Comparison of ENCODE assay signal across 30 cellular contexts in genomic region chr20:19745106-19745505, GRCh38. TPM values are rescaled to one million over a fixed set of nuclear protein-coding genes. Genes with fewer than 3 reads are reported as not detected.
"Had no signal": no experiment of that assay in that cellular context is flagged by ENCODE, and none has a peak within 500 bp of the region (broad histone marks: within the 10 kb centered on the region; RNA-seq: fewer than 3 reads in every experiment).

No MANE protein-coding gene starts in this region.

- ATAC-seq: naive thymus-derived CD8-positive, alpha-beta T cell; natural killer cell treated with Interleukin-12 subunit alpha and Interleukin-12 subunit beta and Interleukin-15 and Interleukin-18, amount 100 ng/mL, for 72 hours; psoas muscle; right cardiac atrium; right lobe of liver; stimulated activated effector memory CD8-positive, alpha-beta T cell treated with anti-CD3 and anti-CD28 coated beads, Interleukin-12 subunit alpha, Interleukin-12 subunit beta, amount 100 ng/mL, for 72 hours; stimulated activated naive B cell treated with anti-CD40 and anti-IgM and Interleukin-4, amounts not matched to agents 10 μg/mL and 1 μg/mL and 100 μg/mL, for 72 hours had no signal

- H3K9me3 ChIP-seq: neutrophil, ovary, psoas muscle, right lobe of liver, thoracic aorta, thyroid gland, vagina had no signal

- H3K4me3 ChIP-seq: ovary, psoas muscle, right lobe of liver, sigmoid colon, stomach, thoracic aorta, thyroid gland, tibial nerve, upper lobe of left lung, vagina had no signal

- H3K4me3 Mint-ChIP-seq: naive thymus-derived CD8-positive, alpha-beta T cell; natural killer cell treated with Interleukin-12 subunit alpha and Interleukin-12 subunit beta and Interleukin-15 and Interleukin-18, amount 100 ng/mL, for 72 hours; nephron progenitor cell; neural crest cell; stimulated activated effector memory CD8-positive, alpha-beta T cell treated with anti-CD3 and anti-CD28 coated beads, Interleukin-12 subunit alpha, Interleukin-12 subunit beta, amount 100 ng/mL, for 72 hours; stimulated activated naive B cell treated with anti-CD40 and anti-IgM and Interleukin-4, amounts not matched to agents 10 μg/mL and 1 μg/mL and 100 μg/mL, for 72 hours; stimulated activated naive CD8-positive, alpha-beta T cell treated with anti-CD3 and anti-CD28 coated beads, Interleukin-15, Interleukin-2, amounts not matched to agents 100 ng/mL and 50 ng/mL, for 24 hours had no signal

- H3K4me1 ChIP-seq: parathyroid adenoma, right lobe of liver, sigmoid colon, tibial nerve had no signal

- H3K27me3 ChIP-seq: neutrophil, ovary, right lobe of liver, stomach, thyroid gland, tibial nerve, upper lobe of left lung, vagina had no signal

- H3K27ac Mint-ChIP-seq: naive thymus-derived CD8-positive, alpha-beta T cell; natural killer cell treated with Interleukin-12 subunit alpha and Interleukin-12 subunit beta and Interleukin-15 and Interleukin-18, amount 100 ng/mL, for 72 hours; nephron progenitor cell; progenitor cell of endocrine pancreas; stimulated activated effector memory CD8-positive, alpha-beta T cell treated with anti-CD3 and anti-CD28 coated beads, Interleukin-12 subunit alpha, Interleukin-12 subunit beta, amount 100 ng/mL, for 72 hours; stimulated activated naive B cell treated with anti-CD40 and anti-IgM and Interleukin-4, amounts not matched to agents 10 μg/mL and 1 μg/mL and 100 μg/mL, for 72 hours; stimulated activated naive CD8-positive, alpha-beta T cell treated with anti-CD3 and anti-CD28 coated beads, Interleukin-15, Interleukin-2, amounts not matched to agents 100 ng/mL and 50 ng/mL, for 24 hours had no signal

- H3K27ac ChIP-seq: neutrophil, ovary, parathyroid adenoma, psoas muscle, right lobe of liver, sigmoid colon, stomach, thoracic aorta, thyroid gland, tibial nerve, upper lobe of left lung, vagina had no signal

- H3K27me3 Mint-ChIP-seq: progenitor cell of endocrine pancreas had no signal

- DNase-seq: naive thymus-derived CD8-positive, alpha-beta T cell; nephron progenitor cell; nucleus accumbens; ovary; posterior cingulate gyrus; psoas muscle; right cardiac atrium; right lobe of liver; sigmoid colon; small intestine; stimulated activated CD4-positive, alpha-beta T cell treated with anti-CD3 and anti-CD28 coated beads, Interleukin-15, amount 100 ng/mL, for 24 hours; stimulated activated CD4-positive, alpha-beta T cell treated with anti-CD3 and anti-CD28 coated beads, Interleukin-2, amount 100 ng/mL, for 24 hours; stimulated activated CD4-positive, alpha-beta T cell treated with anti-CD3 and anti-CD28 coated beads, Interleukin-2, amount 100 ng/mL, for 48 hours; stimulated activated CD4-positive, alpha-beta T cell treated with anti-CD3 and anti-CD28 coated beads, Interleukin-4, amount 100 ng/mL, for 24 hours; stimulated activated naive B cell treated with anti-CD40 and anti-IgM and Interleukin-4, amounts not matched to agents 10 μg/mL and 1 μg/mL and 100 μg/mL, for 72 hours; stimulated activated naive CD4-positive, alpha-beta T cell treated with Interleukin-2 at 50 U/mL for 16 hours; stomach; thyroid gland; trophoblast cell; upper lobe of left lung had no signal

- H3K36me3 Mint-ChIP-seq: naive thymus-derived CD8-positive, alpha-beta T cell; natural killer cell treated with Interleukin-12 subunit alpha and Interleukin-12 subunit beta and Interleukin-15 and Interleukin-18, amount 100 ng/mL, for 72 hours; stimulated activated effector memory CD8-positive, alpha-beta T cell treated with anti-CD3 and anti-CD28 coated beads, Interleukin-12 subunit alpha, Interleukin-12 subunit beta, amount 100 ng/mL, for 72 hours; stimulated activated naive B cell treated with anti-CD40 and anti-IgM and Interleukin-4, amounts not matched to agents 10 μg/mL and 1 μg/mL and 100 μg/mL, for 72 hours had no signal

- H3K36me3 ChIP-seq: neutrophil, ovary, right lobe of liver, sigmoid colon, stomach, thoracic aorta, thyroid gland, tibial nerve, upper lobe of left lung, vagina had no signal

- H3K4me1 Mint-ChIP-seq: naive thymus-derived CD8-positive, alpha-beta T cell; stimulated activated effector memory CD8-positive, alpha-beta T cell treated with anti-CD3 and anti-CD28 coated beads, Interleukin-12 subunit alpha, Interleukin-12 subunit beta, amount 100 ng/mL, for 72 hours had no signal

RNA-seq across cellular contexts. Expression of gene RIN2, which starts 13.0 kb away (rescaled TPM):
- total RNA-seq: natural killer cell treated with Interleukin-12 subunit alpha and Interleukin-12 subunit beta and Interleukin-15 and Interleukin-18, amount 100 ng/mL, for 72 hours had no signal
